ENCODE assay signal across 9 cellular contexts in the genomic region with DNA sequence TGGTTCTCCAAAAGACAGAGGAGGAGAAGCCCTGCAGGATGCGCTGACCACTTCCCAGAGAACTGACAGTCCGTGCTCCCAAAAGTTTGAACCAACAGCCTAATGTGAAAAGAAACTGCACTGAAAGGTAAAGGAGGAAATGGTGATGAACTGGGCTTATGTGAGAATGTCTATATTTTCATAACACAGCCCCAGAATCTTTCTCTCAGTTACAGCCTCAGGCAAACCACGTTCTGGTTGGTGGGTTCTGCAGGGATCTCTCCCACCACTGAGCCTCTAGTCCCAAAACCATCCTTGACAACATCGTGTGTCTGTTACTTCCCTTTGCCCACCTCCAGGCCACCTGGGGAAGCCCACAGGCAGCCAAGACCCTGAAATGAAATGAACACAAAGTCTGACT. TPM values are rescaled to one million over a fixed set of nuclear protein-coding genes. Genes with fewer than 3 reads are reported as not detected.
A peak's percentile ranks its signal among the peaks of the same experiment; 100 is the strongest.
DNase-seq lines count a peak whose midpoint lies in the region; ATAC-seq and TF ChIP-seq lines count a peak whose summit lies in the region.
"Had no signal": no experiment of that assay in that cellular context is flagged by ENCODE, and none has a peak within 500 bp of the region (broad histone marks: within the 10 kb centered on the region; RNA-seq: fewer than 3 reads in every experiment).

No MANE protein-coding gene starts in this region.

- H3K4me1 Mint-ChIP-seq in activated T-cell treated with anti-CD3 and anti-CD28 coated beads, Interleukin-2, amount 50 U/mL, for 72 hours (ENCODE audit: low read depth), result peaks cover 19% of the 10 kb centered on the region

- no peak overlapping the region for H3K27ac Mint-ChIP-seq in activated T-cell treated with anti-CD3 and anti-CD28 coated beads, Interleukin-2, amount 50 U/mL, for 72 hours
- H3K27ac Mint-ChIP-seq: activated CD8-positive, alpha-beta T cell treated with anti-CD3 and anti-CD28 coated beads, Interleukin-2, amount 10 ng/mL, durations not matched to agents 7 days and 5 days had no signal

- H3K4me3 Mint-ChIP-seq in activated T-cell treated with anti-CD3 and anti-CD28 coated beads, Interleukin-2, amount 50 U/mL, for 72 hours, result no peak overlapping the region
- H3K4me3 Mint-ChIP-seq: activated CD8-positive, alpha-beta T cell treated with anti-CD3 and anti-CD28 coated beads, Interleukin-2, amount 10 ng/mL, durations not matched to agents 7 days and 5 days had no signal

- H3K27ac ChIP-seq in cardiac muscle cell (peak overlapping the region; percentile 68), foreskin keratinocyte (peak overlapping the region; percentile 51), upper lobe of right lung (peak overlapping the region; percentile 79)

- H3K36me3 ChIP-seq in cardiac muscle cell (peaks cover 17% of the 10 kb centered on the region), upper lobe of right lung (peaks cover 49% of the 10 kb centered on the region), H7 (replicated peaks; ENCODE audit: control insufficient read depth, insufficient read depth, low read length) (peaks cover 40% of the 10 kb centered on the region)

- DNase-seq in cardiac muscle cell (ENCODE audit: low read depth in 1 of 2, low spot score in 1 of 2) (no peak), cardiac septum (ENCODE audit: low spot score) (no peak), foreskin keratinocyte (no peak), upper lobe of right lung (no peak), H7 (no peak), GOT3 (lab: John Stamatoyannopoulos, UW) (no peak)
- DNase-seq in activated T-cell treated with anti-CD3 and anti-CD28 coated beads, Interleukin-2, amount 50 U/mL, for 72 hours, result no peak
- DNase-seq: activated CD8-positive, alpha-beta T cell treated with anti-CD3 and anti-CD28 coated beads, Interleukin-2, amount 10 ng/mL, durations not matched to agents 7 days and 5 days had no signal

- H3K9me3 Mint-ChIP-seq in activated T-cell treated with anti-CD3 and anti-CD28 coated beads, Interleukin-2, amount 50 U/mL, for 72 hours, result no peaks in the 10 kb centered on the region

- H3K4me3 ChIP-seq in cardiac muscle cell (no peak overlapping the region), upper lobe of right lung (no peak overlapping the region), H7 (ENCODE audit: insufficient read depth, low read depth, low read length) (no peak overlapping the region)

- ATAC-seq in HG03108 (IDR thresholded peaks at IDR 0.05; ENCODE audit: unreplicated experiment), result peak; percentile 41
- ATAC-seq in foreskin keratinocyte, result no peak
- ATAC-seq in upper lobe of right lung, result no peak
- ATAC-seq in activated T-cell treated with anti-CD3 and anti-CD28 coated beads, Interleukin-2, amount 50 U/mL, for 72 hours (replicated peaks in 1 of 2), result no peak
- ATAC-seq: activated CD8-positive, alpha-beta T cell treated with anti-CD3 and anti-CD28 coated beads, Interleukin-2, amount 10 ng/mL, durations not matched to agents 7 days and 5 days had no signal

- H3K27me3 ChIP-seq in cardiac muscle cell (no peaks in the 10 kb centered on the region), foreskin keratinocyte (no peaks in the 10 kb centered on the region), upper lobe of right lung (no peaks in the 10 kb centered on the region), H7 (ENCODE audit: control insufficient read depth, insufficient read depth, low read length) (no peaks in the 10 kb centered on the region)

- no peaks in the 10 kb centered on the region for H3K36me3 Mint-ChIP-seq in activated T-cell treated with anti-CD3 and anti-CD28 coated beads, Interleukin-2, amount 50 U/mL, for 72 hours (ENCODE audit: insufficient read depth in 2 of 2)

- no peak for TF ChIP-seq CTCF in cardiac muscle cell (IDR thresholded peaks at IDR 0.05; ENCODE audit: low read depth, low read length)
- TF ChIP-seq CTCF in foreskin keratinocyte (conservative IDR thresholded peaks at IDR 0.05), result no peak
- no peak for TF ChIP-seq CTCF in upper lobe of right lung (IDR thresholded peaks at IDR 0.05)

- no peaks in the 10 kb centered on the region for H3K4me1 ChIP-seq in cardiac muscle cell (ENCODE audit: low read depth)
- H3K4me1 ChIP-seq in foreskin keratinocyte, result peaks cover 24% of the 10 kb centered on the region
- H3K4me1 ChIP-seq in upper lobe of right lung, result peaks cover 57% of the 10 kb centered on the region

- peaks cover 8% of the 10 kb centered on the region for H3K27me3 Mint-ChIP-seq in activated T-cell treated with anti-CD3 and anti-CD28 coated beads, Interleukin-2, amount 50 U/mL, for 72 hours (ENCODE audit: low read depth)

- H3K9me3 ChIP-seq in cardiac muscle cell (ENCODE audit: low read depth) (no peaks in the 10 kb centered on the region), upper lobe of right lung (no peaks in the 10 kb centered on the region)

- intact Hi-C loops in cardiac septum (cut with DNase I), result no loop called here
- intact Hi-C loops in upper lobe of right lung (cut with DNase I), result loop anchor here (5.0 kb wide), 1 partner anchor 79 kb away; no protein-coding TSS in a partner anchor

RNA-seq across cellular contexts. Expression of a gene that starts 23.9 kb away (rescaled TPM):
- total RNA-seq in cardiac muscle cell, result 130 and 216 TPM in 2 replicates
- 548 and 705 TPM in 2 replicates for polyA plus RNA-seq in cardiac muscle cell
- total RNA-seq in cardiac septum, result 539 TPM
- total RNA-seq in foreskin keratinocyte, result 459 and 490 TPM in 2 replicates
- polyA plus RNA-seq in foreskin keratinocyte, result 365 and 441 TPM in 2 replicates
- 1,248 TPM for total RNA-seq in upper lobe of right lung
- 419 and 483 TPM in 2 replicates for total RNA-seq in H7 (2014; rRNA removed; shearing (Covaris generic))
- total RNA-seq in activated T-cell treated with anti-CD3 and anti-CD28 coated beads, Interleukin-2, amount 50 U/mL, for 72 hours, result not detected
- total RNA-seq: activated CD8-positive, alpha-beta T cell treated with anti-CD3 and anti-CD28 coated beads, Interleukin-2, amount 10 ng/mL, durations not matched to agents 7 days and 5 days had no signal

Comparison
In these comparisons a context has a peak if more than half of its experiments do, and no peak if none do; other contexts are left out.
1. RNA of a gene that starts 23.9 kb away (total RNA-seq): 1,248 TPM in upper lobe of right lung (single experiment), 539 TPM in cardiac septum (single experiment), 419 to 483 TPM in H7, 459 to 490 TPM in foreskin keratinocyte and 130 to 216 TPM in cardiac muscle cell; not detected in activated T-cell treated with anti-CD3 and anti-CD28 coated beads, Interleukin-2, amount 50 U/mL, for 72 hours; every median in the first group is over 100 times any median in the second.
2. Peak in every context shown above with its lines, with median percentiles within 50 percentile points of each other: H3K27ac ChIP-seq.